Comparison of ENCODE assay signal across 14 cellular contexts in the genomic region with DNA sequence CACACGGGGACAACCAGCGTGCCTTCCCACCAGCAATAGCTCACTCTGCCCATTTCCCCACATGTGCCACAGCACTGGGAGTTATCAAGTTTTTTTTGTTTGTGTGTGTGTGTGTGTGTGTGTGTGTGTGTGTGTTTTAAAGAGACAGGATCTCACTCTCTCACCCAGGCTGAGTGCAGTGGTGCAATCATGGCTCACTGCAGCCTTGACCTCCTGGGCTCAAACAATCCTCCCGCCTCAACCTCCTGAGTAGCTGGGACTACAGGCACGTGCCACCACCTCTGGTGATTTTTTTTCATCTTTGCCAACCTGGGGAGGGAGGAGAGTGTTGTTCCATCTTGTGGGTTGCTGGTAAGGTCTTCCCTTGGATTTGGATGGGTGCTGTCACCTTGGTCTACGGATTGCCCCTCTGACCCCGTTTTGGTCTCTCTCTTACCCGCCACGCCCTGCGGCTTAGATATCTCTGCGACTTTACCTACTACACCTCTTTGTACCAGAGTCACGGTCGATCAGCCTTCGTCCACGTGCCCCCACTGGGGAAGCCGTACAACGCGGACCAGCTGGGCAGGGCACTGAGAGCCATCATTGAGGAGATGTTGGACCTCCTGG. TPM values are rescaled to one million over a fixed set of nuclear protein-coding genes. Genes with fewer than 3 reads are reported as not detected.
A peak's percentile ranks its signal among the peaks of the same experiment; 100 is the strongest.
DNase-seq lines count a peak whose midpoint lies in the region; ATAC-seq and TF ChIP-seq lines count a peak whose summit lies in the region.
"Had no signal": no experiment of that assay in that cellular context is flagged by ENCODE, and none has a peak within 500 bp of the region (broad histone marks: within the 10 kb centered on the region; RNA-seq: fewer than 3 reads in every experiment).

No MANE protein-coding gene starts in this region.

- peak overlapping the region; percentile 14 for H2BK12ac ChIP-seq in neuronal stem cell (ENCODE audit: low read length)

- H3K18ac ChIP-seq in neuronal stem cell (ENCODE audit: low read length) = peak overlapping the region; percentile 53

- POLR2A ChIA-PET in CD8-positive, alpha-beta memory T cell (lab: Charles Lee) = no interaction called here

- H3K4me1 Mint-ChIP-seq in CD8-positive, alpha-beta memory T cell = no peaks in the 10 kb centered on the region

- H3K36me3 Mint-ChIP-seq in CD8-positive, alpha-beta memory T cell = peaks cover 14 to 71% (median 15%) of the 10 kb centered on the region in 3 donors

- peak overlapping the region; percentile 63 for H2AK5ac ChIP-seq in neuronal stem cell (ENCODE audit: low read depth, low read length)

- H4K91ac ChIP-seq in neuronal stem cell (ENCODE audit: low read depth, low read length, poor library complexity) = no peak overlapping the region

- H3K14ac ChIP-seq in neuronal stem cell (ENCODE audit: low read length) = no peak overlapping the region

- no peak overlapping the region for H3K4me3 Mint-ChIP-seq in CD8-positive, alpha-beta memory T cell

- H3K27ac Mint-ChIP-seq in CD8-positive, alpha-beta memory T cell = no peak overlapping the region

- H4K8ac ChIP-seq in neuronal stem cell (ENCODE audit: low read depth, low read length) = no peak overlapping the region

- DNase-seq in CD8-positive, alpha-beta memory T cell = no peak
- DNase-seq in ascending aorta (ENCODE audit: low spot score in 2 of 2) = no peak
- DNase-seq in neuronal stem cell (ENCODE audit: low spot score) = no peak
- DNase-seq in activated CD4-positive, alpha-beta T cell treated with anti-CD3 and anti-CD28 coated beads, Interleukin-2, amount 50 U/mL, for 48 hours = no peak
- DNase-seq: activated naive CD4-positive, alpha-beta T cell treated with anti-CD3 and anti-CD28 coated beads, Interleukin-2, amount 50 U/mL, for 16 hours; central memory CD4-positive, alpha-beta T cell; NCI-H1417 treated with DMSO at 0.1 percent for 48 hours; NCI-H345; stimulated activated CD4-positive, alpha-beta T cell treated with anti-CD3 and anti-CD28 coated beads, Interleukin-1b, Interleukin-23, amount 100 ng/mL, for 48 hours had no signal

- no peaks in the 10 kb centered on the region for H3K79me1 ChIP-seq in neuronal stem cell (ENCODE audit: low read depth, low read length)

- H3K4me2 ChIP-seq in neuronal stem cell (ENCODE audit: insufficient read depth, low read length, poor library complexity, severe bottlenecking) = no peak overlapping the region

- no peaks in the 10 kb centered on the region for H3K36me3 ChIP-seq in CD8-positive, alpha-beta memory T cell (ENCODE audit: insufficient read depth, low read length)
- H3K36me3 ChIP-seq in ascending aorta (peaks cover 18 to 33% of the 10 kb centered on the region in 2 donors), neuronal stem cell (replicated peaks in 1 of 2; ENCODE audit: control insufficient read depth in 2 of 2, insufficient read depth in 2 of 2, low read length in 2 of 2) (peaks cover 0 to 25% of the 10 kb centered on the region in 2 donors)

- H3K9me3 Mint-ChIP-seq in CD8-positive, alpha-beta memory T cell = no peaks in the 10 kb centered on the region

- no peak overlapping the region for H3K23ac ChIP-seq in neuronal stem cell (ENCODE audit: low read depth, low read length, poor library complexity)

- no peak for TF ChIP-seq CTCF in ascending aorta (IDR thresholded peaks at IDR 0.05)

- H2AFZ ChIP-seq in neuronal stem cell (ENCODE audit: low read length) = no peak overlapping the region

- peak overlapping the region; percentile 67 for H3K27ac ChIP-seq in CD8-positive, alpha-beta memory T cell (ENCODE audit: low read depth, low read length)
- peak overlapping the region; percentile 81 to 85 for H3K27ac ChIP-seq in ascending aorta
- no peak overlapping the region for H3K27ac ChIP-seq in neuronal stem cell (replicated peaks; ENCODE audit: low read length)

- no peaks in the 10 kb centered on the region for H3K27me3 ChIP-seq in CD8-positive, alpha-beta memory T cell (ENCODE audit: insufficient read depth, low read length, poor library complexity, severe bottlenecking)
- H3K27me3 ChIP-seq in ascending aorta (no peaks in the 10 kb centered on the region), neuronal stem cell (ENCODE audit: control insufficient read depth in 3 of 3, insufficient read depth in 3 of 3, low read depth in 1 of 3, low read length in 3 of 3) (peaks cover 0 to 2% (median 0%) of the 10 kb centered on the region in 3 experiments)
- H3K27me3 ChIP-seq: gastroesophageal sphincter had no signal

- WGBS in neuronal stem cell (ENCODE audit: extremely low coverage in 2 of 2, insufficient read length in 2 of 2, insufficient replicate concordance in 1 of 2), 2 donors = no CpG with 5 or more reads among the region's 17 CpGs

- H2BK15ac ChIP-seq in neuronal stem cell (ENCODE audit: low read length) = no peak overlapping the region

- no peaks in the 10 kb centered on the region for H3K9me3 ChIP-seq in CD8-positive, alpha-beta memory T cell (ENCODE audit: low read length)
- H3K9me3 ChIP-seq in ascending aorta = no peaks in the 10 kb centered on the region
- peaks cover 0 to 3% of the 10 kb centered on the region in 2 donors for H3K9me3 ChIP-seq in neuronal stem cell (replicated peaks in 1 of 2; ENCODE audit: control insufficient read depth in 2 of 2, insufficient read depth in 1 of 2, low read depth in 1 of 2, low read length in 2 of 2)
- H3K9me3 ChIP-seq: gastroesophageal sphincter had no signal

- H3K4me1 ChIP-seq in CD8-positive, alpha-beta memory T cell (ENCODE audit: insufficient read depth, low read length) = no peaks in the 10 kb centered on the region
- H3K4me1 ChIP-seq in ascending aorta (peaks cover 5 to 16% of the 10 kb centered on the region in 2 donors), neuronal stem cell (ENCODE audit: control insufficient read depth in 2 of 2, insufficient read depth in 1 of 2, low read depth in 1 of 2, low read length in 2 of 2) (peaks cover 8 to 26% of the 10 kb centered on the region in 2 donors)

- peak overlapping the region; percentile 27 for H3K9ac ChIP-seq in neuronal stem cell (ENCODE audit: low read depth, low read length, poor library complexity)

- no peak overlapping the region for H2BK120ac ChIP-seq in neuronal stem cell (ENCODE audit: low read depth, low read length)

- H2BK5ac ChIP-seq in neuronal stem cell (ENCODE audit: low read length) = no peak overlapping the region

- H3K4ac ChIP-seq in neuronal stem cell (ENCODE audit: low read length) = no peak overlapping the region

- H3K27me3 Mint-ChIP-seq in CD8-positive, alpha-beta memory T cell = peaks cover 0 to 1% of the 10 kb centered on the region in 2 donors

- intact Hi-C loops in ascending aorta (cut with DNase I) = no loop called here

- ATAC-seq in HG03354 (IDR thresholded peaks at IDR 0.05; ENCODE audit: poor library complexity, severe bottlenecking, unreplicated experiment) (no peak), HG03342 (IDR thresholded peaks at IDR 0.05; ENCODE audit: unreplicated experiment) (no peak)
- ATAC-seq: gastroesophageal sphincter had no signal

- CTCF ChIA-PET in CD8-positive, alpha-beta memory T cell (lab: Charles Lee) = interaction anchor here (0.8 to 1.5 kb wide), 3 partner anchors 8 to 84 kb away, joined by 3 to 4 read pairs (median 3); no protein-coding TSS in a partner anchor

- H3K4me3 ChIP-seq in CD8-positive, alpha-beta memory T cell (ENCODE audit: low read length) = no peak overlapping the region
- H3K4me3 ChIP-seq in ascending aorta = no peak overlapping the region
- H3K4me3 ChIP-seq in neuronal stem cell (ENCODE audit: low read length in 2 of 2) = no peak overlapping the region
- H3K4me3 ChIP-seq: gastroesophageal sphincter, SK-N-MC had no signal

RNA-seq across cellular contexts. Expression of gene PGPEP1, which starts 22.6 kb away (rescaled TPM):
- total RNA-seq in CD8-positive, alpha-beta memory T cell = 10 to 100 TPM; 27.3 to 27.7 TPM
- polyA plus RNA-seq in CD8-positive, alpha-beta memory T cell = 12.2 TPM
- total RNA-seq in ascending aorta = 14.8 TPM
- polyA plus RNA-seq in neuronal stem cell (2013, experiment 1 of 2) = 10.5 TPM
- 10.8 TPM for polyA plus RNA-seq in neuronal stem cell (2013, experiment 2 of 2)

RNA-seq across cellular contexts. Expression of gene GDF15, which starts 22.9 kb away (rescaled TPM):
- under 1 TPM; 0.28 to 0.29 TPM for total RNA-seq in CD8-positive, alpha-beta memory T cell
- not detected for polyA plus RNA-seq in CD8-positive, alpha-beta memory T cell
- 8.5 TPM for total RNA-seq in ascending aorta
- 5.3 TPM for polyA plus RNA-seq in neuronal stem cell (2013, experiment 1 of 2)
- polyA plus RNA-seq in neuronal stem cell (2013, experiment 2 of 2) = 5.1 TPM

RNA-seq across cellular contexts. Expression of gene LRRC25, which starts 34.4 kb away (rescaled TPM):
- total RNA-seq in CD8-positive, alpha-beta memory T cell = under 1 TPM; 0.26 to 0.31 TPM
- polyA plus RNA-seq in CD8-positive, alpha-beta memory T cell = not detected
- 6.9 TPM for total RNA-seq in ascending aorta
- 0.18 TPM for polyA plus RNA-seq in neuronal stem cell (2013, experiment 1 of 2)
- 0.10 TPM for polyA plus RNA-seq in neuronal stem cell (2013, experiment 2 of 2)
- total RNA-seq: Daoy had no signal

RNA-seq across cellular contexts. Expression of gene LSM4, which starts 40.2 kb away (rescaled TPM):
- 100 to 1,000 TPM; 351 to 373 TPM for total RNA-seq in CD8-positive, alpha-beta memory T cell
- polyA plus RNA-seq in CD8-positive, alpha-beta memory T cell = 154 TPM
- total RNA-seq in ascending aorta = 62.5 TPM
- polyA plus RNA-seq in neuronal stem cell (2013, experiment 1 of 2) = 355 TPM
- 349 TPM for polyA plus RNA-seq in neuronal stem cell (2013, experiment 2 of 2)

RNA-seq across cellular contexts. Expression of gene SSBP4, which starts 56.2 kb away (rescaled TPM):
- 100 to 1,000 TPM; 111 to 131 TPM for total RNA-seq in CD8-positive, alpha-beta memory T cell
- 108 TPM for polyA plus RNA-seq in CD8-positive, alpha-beta memory T cell
- 233 TPM for total RNA-seq in ascending aorta
- 66.8 TPM for polyA plus RNA-seq in neuronal stem cell (2013, experiment 1 of 2)
- 64.3 TPM for polyA plus RNA-seq in neuronal stem cell (2013, experiment 2 of 2)
